Comparison of ENCODE assay signal across 1 cellular context in genomic region chr13:99987180-99988047, GRCh38.
A peak's percentile ranks its signal among the peaks of the same experiment; 100 is the strongest.
TF ChIP-seq lines count a peak whose summit lies in the region.

No MANE protein-coding gene starts in this region.

TF ChIP-seq in WTC11, 78 proteins besides CTCF, POLR2A, EP300 and RAD21 (continued from another document and continues in another):
- TF ChIP-seq ZSCAN18 (CRISPR knock-in tag; IDR thresholded peaks at IDR 0.05) = no peak
- 0 out of 2 replicates have a peak, but pooled peaks have one; percentile 62 for TF ChIP-seq ZNF671 (CRISPR knock-in tag; IDR thresholded peaks at IDR 0.05)
- no peak for TF ChIP-seq IRF2 (CRISPR knock-in tag; IDR thresholded peaks at IDR 0.05; ENCODE audit: borderline replicate concordance, low read depth)
- TF ChIP-seq IRF1 (CRISPR knock-in tag; IDR thresholded peaks at IDR 0.05) = no peak
- TF ChIP-seq ARID4B (CRISPR knock-in tag; IDR thresholded peaks at IDR 0.05; ENCODE audit: borderline replicate concordance) = no peak
- no peak for TF ChIP-seq JAZF1 (CRISPR knock-in tag; IDR thresholded peaks at IDR 0.05)
- TF ChIP-seq FOXP4 (CRISPR knock-in tag; IDR thresholded peaks at IDR 0.05) = peak; percentile 72; the same call in 1 of the 2 replicates
- TF ChIP-seq ETV6 (CRISPR knock-in tag; IDR thresholded peaks at IDR 0.05) = peak; percentile 31; the same call in 1 of the 2 replicates
- TF ChIP-seq ZBTB43 (CRISPR knock-in tag; IDR thresholded peaks at IDR 0.05) = no peak
- TF ChIP-seq NFYB (CRISPR knock-in tag; conservative IDR thresholded peaks at IDR 0.05; ENCODE audit: low read depth) = no peak
- peak; percentile 62; the same call in 1 of the 2 replicates for TF ChIP-seq PRRX2 (CRISPR knock-in tag; IDR thresholded peaks at IDR 0.05)
- TF ChIP-seq USF2 (CRISPR knock-in tag; IDR thresholded peaks at IDR 0.05) = no peak
- no peak for TF ChIP-seq ZNF232 (CRISPR knock-in tag; IDR thresholded peaks at IDR 0.05)
- TF ChIP-seq CREM (CRISPR knock-in tag; IDR thresholded peaks at IDR 0.05) = no peak
- no peak for TF ChIP-seq E2F1 (CRISPR knock-in tag; IDR thresholded peaks at IDR 0.05)
- no peak for TF ChIP-seq TEAD4 (CRISPR knock-in tag; IDR thresholded peaks at IDR 0.05)
- TF ChIP-seq OVOL2 (CRISPR knock-in tag; IDR thresholded peaks at IDR 0.05; ENCODE audit: borderline replicate concordance) = no peak
- no peak for TF ChIP-seq ATF3 (CRISPR knock-in tag; conservative IDR thresholded peaks at IDR 0.05)
- no peak; the same call in 1 of the 2 replicates for TF ChIP-seq AFF4 (CRISPR knock-in tag; IDR thresholded peaks at IDR 0.05; ENCODE audit: borderline replicate concordance)
- no peak for TF ChIP-seq ZNF121 (CRISPR knock-in tag; IDR thresholded peaks at IDR 0.05)
- 0 out of 2 replicates have a peak, but pooled peaks have one; percentile 61 for TF ChIP-seq ZNF138 (CRISPR knock-in tag; conservative IDR thresholded peaks at IDR 0.05)
- no peak for TF ChIP-seq GABPB1 (CRISPR knock-in tag; IDR thresholded peaks at IDR 0.05)
- no peak for TF ChIP-seq SMAD3 (CRISPR knock-in tag; IDR thresholded peaks at IDR 0.05; ENCODE audit: borderline replicate concordance)
- TF ChIP-seq NFATC4 (CRISPR knock-in tag; IDR thresholded peaks at IDR 0.05) = peak; percentile 75; the same call in 1 of the 2 replicates
- TF ChIP-seq ATF2 (CRISPR knock-in tag; IDR thresholded peaks at IDR 0.05; ENCODE audit: borderline replicate concordance, low read depth) = no peak
- no peak for TF ChIP-seq JUN (CRISPR knock-in tag; IDR thresholded peaks at IDR 0.05)
- no peak for TF ChIP-seq ATF1 (CRISPR knock-in tag; IDR thresholded peaks at IDR 0.05)
- no peak for TF ChIP-seq FOXJ3 (CRISPR knock-in tag; IDR thresholded peaks at IDR 0.05; ENCODE audit: borderline replicate concordance)
- no peak for TF ChIP-seq MLX (CRISPR knock-in tag; IDR thresholded peaks at IDR 0.05)
- TF ChIP-seq SOX15 (CRISPR knock-in tag; IDR thresholded peaks at IDR 0.05) = no peak
- TF ChIP-seq FOXP1 (CRISPR knock-in tag; IDR thresholded peaks at IDR 0.05; ENCODE audit: borderline replicate concordance) = peak; percentile 77; the same call in 1 of the 2 replicates
- TF ChIP-seq NFE2L1 (CRISPR knock-in tag; IDR thresholded peaks at IDR 0.05) = no peak
- TF ChIP-seq ZNF263 (CRISPR knock-in tag; IDR thresholded peaks at IDR 0.05; ENCODE audit: low read depth) = no peak
- no peak for TF ChIP-seq TP53 (CRISPR knock-in tag; IDR thresholded peaks at IDR 0.05)
- peak; percentile 39; the same call in 1 of the 2 replicates for TF ChIP-seq ZNF423 (CRISPR knock-in tag; IDR thresholded peaks at IDR 0.05)
- TF ChIP-seq MAX (CRISPR knock-in tag; IDR thresholded peaks at IDR 0.05) = no peak
